In the genomic region with DNA sequence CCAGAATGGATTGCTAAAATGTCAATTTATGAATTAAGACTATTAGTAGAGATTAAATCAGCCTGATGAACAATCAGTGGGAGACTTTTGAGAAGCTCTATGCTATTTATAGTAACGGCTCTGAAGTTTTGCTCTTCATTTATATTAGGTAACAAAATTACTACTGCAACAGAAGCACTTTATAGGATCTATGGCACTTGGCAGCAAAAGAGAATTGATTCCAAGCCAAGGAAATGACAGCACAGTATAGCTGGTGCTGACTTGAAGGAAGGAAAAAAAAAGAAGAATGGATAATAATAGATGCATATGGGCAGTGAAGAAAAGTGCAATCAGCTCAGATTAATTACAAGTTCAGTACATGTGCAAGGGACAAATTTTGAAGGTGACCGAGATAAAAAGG, we compare ENCODE assay signal across 26 cellular contexts.
"Had no signal": no experiment of that assay in that cellular context is flagged by ENCODE, and none has a peak within 500 bp of the region (broad histone marks: within the 10 kb centered on the region; RNA-seq: fewer than 3 reads in every experiment).

No MANE protein-coding gene starts in this region.

- H3K4me3 Mint-ChIP-seq: activated naive CD4-positive, alpha-beta T cell treated with anti-CD3 and anti-CD28 coated beads, Interleukin-2, amount 10 ng/mL, durations not matched to agents 7 days and 5 days; activated naive CD8-positive, alpha-beta T cell treated with anti-CD3 and anti-CD28 coated beads, Interleukin-2, amount 10 ng/mL, durations not matched to agents 7 days and 5 days; activated T-helper 1 cell treated with anti-CD3 and anti-CD28 coated beads, Interleukin-12 subunit alpha, Interleukin-12 subunit beta, Interleukin-2, Interleukin-4 antibody, amounts not matched to agents 30 ng/mL and 10 ng/mL and 1 ng/mL, durations not matched to agents 14 hours and 24 hours and 36 hours; naive thymus-derived CD4-positive, alpha-beta T cell; neural crest cell; stimulated activated naive B cell treated with anti-CD40 and anti-IgM and Interleukin-4, amounts not matched to agents 10 μg/mL and 1 μg/mL and 100 μg/mL, for 72 hours had no signal

- H3K4me3 ChIP-seq: ascending aorta, gastroesophageal sphincter, pancreas, psoas muscle, stomach, thyroid gland, upper lobe of right lung had no signal

- H3K4me1 Mint-ChIP-seq: neural crest cell; stimulated activated naive B cell treated with anti-CD40 and anti-IgM and Interleukin-4, amounts not matched to agents 10 μg/mL and 1 μg/mL and 100 μg/mL, for 72 hours had no signal

- H3K9me3 Mint-ChIP-seq: activated naive CD4-positive, alpha-beta T cell treated with anti-CD3 and anti-CD28 coated beads, Interleukin-2, amount 10 ng/mL, durations not matched to agents 7 days and 5 days; activated naive CD8-positive, alpha-beta T cell treated with anti-CD3 and anti-CD28 coated beads, Interleukin-2, amount 10 ng/mL, durations not matched to agents 7 days and 5 days; naive thymus-derived CD4-positive, alpha-beta T cell; neural crest cell had no signal

- DNase-seq: activated CD4-positive, alpha-beta T cell treated with anti-CD3 and anti-CD28 coated beads for 48 hours; activated CD4-positive, alpha-beta T cell treated with anti-CD3 and anti-CD28 coated beads, Interleukin-2, amount 50 U/mL, for 48 hours; activated CD8-positive, alpha-beta memory T cell treated with anti-CD3 and anti-CD28 coated beads for 24 hours; activated effector memory CD4-positive, alpha-beta T cell treated with anti-CD3 and anti-CD28 coated beads, Interleukin-2, amount 50 U/mL, for 16 hours; activated naive CD4-positive, alpha-beta T cell treated with anti-CD3 and anti-CD28 coated beads, Interleukin-2, amount 10 ng/mL, durations not matched to agents 7 days and 5 days; activated naive CD8-positive, alpha-beta T cell treated with anti-CD3 and anti-CD28 coated beads, Interleukin-2, amount 10 ng/mL, durations not matched to agents 7 days and 5 days; brain microvascular endothelial cell; hippocampal formation; kidney; midbrain; naive thymus-derived CD4-positive, alpha-beta T cell; nucleus accumbens; pancreas; psoas muscle; right cardiac atrium; stimulated activated CD4-positive, alpha-beta T cell treated with anti-CD3 and anti-CD28 coated beads, Interleukin-15, amount 100 ng/mL, for 24 hours; stimulated activated CD4-positive, alpha-beta T cell treated with anti-CD3 and anti-CD28 coated beads, Interleukin-2, amount 100 ng/mL, for 24 hours; stimulated activated naive B cell treated with anti-CD40 and anti-IgM and Interleukin-4, amounts not matched to agents 10 μg/mL and 1 μg/mL and 100 μg/mL, for 72 hours; stomach; T-helper 9 cell; thyroid gland; upper lobe of right lung had no signal

- H3K27me3 Mint-ChIP-seq: activated naive CD4-positive, alpha-beta T cell treated with anti-CD3 and anti-CD28 coated beads, Interleukin-2, amount 10 ng/mL, durations not matched to agents 7 days and 5 days; activated naive CD8-positive, alpha-beta T cell treated with anti-CD3 and anti-CD28 coated beads, Interleukin-2, amount 10 ng/mL, durations not matched to agents 7 days and 5 days; naive thymus-derived CD4-positive, alpha-beta T cell; stimulated activated naive B cell treated with anti-CD40 and anti-IgM and Interleukin-4, amounts not matched to agents 10 μg/mL and 1 μg/mL and 100 μg/mL, for 72 hours had no signal

- H3K36me3 Mint-ChIP-seq: activated naive CD4-positive, alpha-beta T cell treated with anti-CD3 and anti-CD28 coated beads, Interleukin-2, amount 10 ng/mL, durations not matched to agents 7 days and 5 days; activated naive CD8-positive, alpha-beta T cell treated with anti-CD3 and anti-CD28 coated beads, Interleukin-2, amount 10 ng/mL, durations not matched to agents 7 days and 5 days; naive thymus-derived CD4-positive, alpha-beta T cell; stimulated activated naive B cell treated with anti-CD40 and anti-IgM and Interleukin-4, amounts not matched to agents 10 μg/mL and 1 μg/mL and 100 μg/mL, for 72 hours had no signal

- H3K27ac Mint-ChIP-seq: activated naive CD4-positive, alpha-beta T cell treated with anti-CD3 and anti-CD28 coated beads, Interleukin-2, amount 10 ng/mL, durations not matched to agents 7 days and 5 days; activated naive CD8-positive, alpha-beta T cell treated with anti-CD3 and anti-CD28 coated beads, Interleukin-2, amount 10 ng/mL, durations not matched to agents 7 days and 5 days; activated T-helper 1 cell treated with anti-CD3 and anti-CD28 coated beads, Interleukin-12 subunit alpha, Interleukin-12 subunit beta, Interleukin-2, Interleukin-4 antibody, amounts not matched to agents 30 ng/mL and 10 ng/mL and 1 ng/mL, durations not matched to agents 14 hours and 24 hours and 36 hours; naive thymus-derived CD4-positive, alpha-beta T cell; stimulated activated naive B cell treated with anti-CD40 and anti-IgM and Interleukin-4, amounts not matched to agents 10 μg/mL and 1 μg/mL and 100 μg/mL, for 72 hours had no signal
